8 cellular contexts compared by ENCODE assay signal in genomic region chr14:51094901-51095853, GRCh38. TPM values are rescaled to one million over a fixed set of nuclear protein-coding genes. Genes with fewer than 3 reads are reported as not detected.
DNase-seq lines count a peak whose midpoint lies in the region; ATAC-seq and TF ChIP-seq lines count a peak whose summit lies in the region.

Gene TRIM9 (minus strand): TSS chr14:51095105. CDS start chr14:51094939, 166 bp downstream.

- peak within 1 kb of the TSS; percentile 62 for H3K4me3 ChIP-seq in AG04450 (ENCODE audit: low read depth, low read length)

- POLR2A ChIA-PET in AG04450 (lab: Yijun Ruan, JAX): interaction anchor here (0.6 kb wide), 1 partner anchor 248 kb away, joined by 9 read pairs; no protein-coding TSS in a partner anchor

- peak; percentile 98 for ATAC-seq in GM19043 (IDR thresholded peaks at IDR 0.05; ENCODE audit: low read depth, unreplicated experiment)
- peak; percentile 99 for ATAC-seq in HG03354 (IDR thresholded peaks at IDR 0.05; ENCODE audit: poor library complexity, severe bottlenecking, unreplicated experiment)

- H3K27me3 ChIP-seq in AG04450 (ENCODE audit: control insufficient read depth, insufficient read depth, low read length): peaks cover 34% of the 10 kb centered on the region

- DNase-seq in AG04450 (ENCODE audit: low read depth, low spot score) (peak; percentile 81), NCI-H345 treated with DMSO at 0.1 percent for 48 hours (lab: John Stamatoyannopoulos, UW; ENCODE audit: unreplicated experiment) (peak; percentile 97), cerebellar nuclear complex (lab: John Stamatoyannopoulos, UW) (peak; percentile 90 to 91), islet precursor cell (peak; percentile 100)
- DNase-seq in activated CD4-positive, CD25-positive, alpha-beta regulatory T cell treated with anti-CD3 and anti-CD28 coated beads, Interleukin-2, amount 50 U/mL, for 72 hours: peak; percentile 88
- DNase-seq in stimulated activated CD4-positive, alpha-beta T cell treated with anti-CD3 and anti-CD28 coated beads, Interleukin-12 subunit alpha, Interleukin-12 subunit beta, amount 100 ng/mL, for 24 hours (ENCODE audit: low read depth in 2 of 2): peak; percentile 81 to 90

- CTCF ChIA-PET in AG04450 (lab: Charles Lee): no interaction called here

- H3K27ac ChIP-seq in AG04450 (ENCODE audit: low read depth, low read length): no peak within 1 kb of the TSS

- H3K9me3 ChIP-seq in AG04450 (ENCODE audit: control insufficient read depth, insufficient read depth, low read length): peaks cover 7% of the 10 kb centered on the region; the same call in 1 of the 2 replicates

- no peak for TF ChIP-seq CTCF in AG04450 (IDR thresholded peaks at IDR 0.05; ENCODE audit: low read depth, low read length)

RNA-seq across cellular contexts. Expression of gene TRIM9, which starts in this region (rescaled TPM):
- polyA plus RNA-seq in AG04450 (2011; rRNA removed): 0.02 and 0.06 TPM in 2 replicates
- not detected in 2 replicates for polyA minus RNA-seq in AG04450 (2011; rRNA and poly(A)+ RNA removed)

Comparison
In these comparisons a context has a peak if more than half of its experiments do, and no peak if none do; other contexts are left out.
1. Peak in DNase-seq and H3K4me3 ChIP-seq in AG04450; RNA of the gene not detected or under 1 TPM.